34 cellular contexts compared by ENCODE assay signal in the genomic region with DNA sequence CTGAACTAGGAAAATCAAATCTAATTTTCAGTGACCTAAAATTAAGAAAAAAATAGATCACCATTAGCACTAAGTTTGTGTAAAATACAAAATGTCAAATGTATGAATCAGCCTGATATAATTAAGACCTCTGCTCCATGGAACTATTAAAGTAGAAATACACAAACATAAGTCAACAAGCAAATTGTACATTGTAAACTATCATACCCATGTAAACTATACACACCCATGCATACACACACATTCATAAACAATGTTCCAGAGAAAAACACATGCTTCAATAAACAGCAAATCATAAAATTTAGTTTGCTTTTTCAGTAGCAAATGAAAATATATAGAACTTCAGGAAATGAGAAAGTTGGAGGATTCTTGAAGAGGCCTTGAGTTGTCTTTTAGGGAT.
"Had no signal": no experiment of that assay in that cellular context is flagged by ENCODE, and none has a peak within 500 bp of the region (broad histone marks: within the 10 kb centered on the region; RNA-seq: fewer than 3 reads in every experiment).

No MANE protein-coding gene starts in this region.

- H3K27me3 ChIP-seq: MG63 had no signal

- H3K4me2 ChIP-seq: KMS-11 had no signal

- H3K36me3 ChIP-seq: MG63 had no signal

- H3K9me3 ChIP-seq: MG63 had no signal

- H3K9ac ChIP-seq: KMS-11 had no signal

- H3K4me3 ChIP-seq: MG63 had no signal

- H3K27ac ChIP-seq: KMS-11 had no signal

- DNase-seq: Karpas-422, Kasumi-1, MG63, MM.1S, MV-4-11, NCI-H1048, NCI-H1092, NCI-H1092 treated with DMSO at 0.1 percent for 48 hours, NCI-H1105, NCI-H1105 treated with DMSO at 0.1 percent for 48 hours, NCI-H1417, NCI-H1417 treated with DMSO at 0.1 percent for 48 hours, NCI-H1436, NCI-H1436 treated with DMSO at 0.1 percent for 48 hours, NCI-H146, NCI-H1694, NCI-H1694 treated with DMSO at 0.1 percent for 48 hours, NCI-H187, NCI-H187 treated with DMSO at 0.1 percent for 48 hours, NCI-H1930, NCI-H2029, NCI-H2029 treated with DMSO at 0.1 percent for 48 hours, NCI-H2081, NCI-H2081 treated with DMSO at 0.1 percent for 48 hours, NCI-H2107, NCI-H2171, NCI-H2171 treated with DMSO at 0.1 percent for 48 hours, NCI-H2227 treated with DMSO at 0.1 percent for 48 hours, NCI-H345, NCI-H446, NCI-H446 treated with DMSO at 0.1 percent for 48 hours, NCI-H510A, NCI-H510A treated with DMSO at 0.1 percent for 48 hours had no signal
